ENCODE assay signal across 9 cellular contexts in the genomic region with DNA sequence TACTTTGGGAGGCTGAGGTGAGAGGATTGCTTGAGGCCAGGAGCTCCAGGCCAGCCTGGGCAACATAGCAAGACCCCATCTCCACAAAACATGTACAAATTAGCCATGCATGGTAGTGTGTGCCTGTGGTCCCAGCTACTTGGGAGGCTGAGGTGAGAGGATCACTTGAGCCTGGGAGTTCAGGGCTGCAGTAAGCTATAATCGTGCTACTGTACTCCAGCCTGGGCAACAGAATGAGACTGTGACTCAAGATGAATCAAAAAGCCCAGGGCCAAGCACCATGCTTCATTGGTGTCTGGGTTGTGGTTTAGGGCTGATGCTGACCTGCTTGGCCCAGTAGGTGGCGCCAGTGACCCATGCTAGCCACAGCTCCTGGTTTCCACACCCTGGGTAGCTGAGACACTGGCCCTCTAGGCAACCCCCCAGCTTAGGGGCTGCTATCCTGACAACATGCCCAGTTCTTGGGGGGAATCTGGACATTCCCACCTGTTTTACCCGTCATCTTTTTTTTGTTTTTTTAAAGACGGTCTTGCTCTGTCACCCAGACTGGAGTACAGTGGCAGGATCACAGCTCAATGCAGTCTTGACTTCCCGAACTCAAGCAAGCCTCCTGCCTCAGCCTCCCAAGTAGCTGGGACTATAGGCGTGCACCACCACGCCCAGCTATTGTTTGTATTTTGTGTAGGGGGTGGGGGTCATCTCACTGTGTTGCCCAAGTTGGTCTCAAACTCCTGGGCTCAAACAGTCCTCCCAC. TPM values are rescaled to one million over a fixed set of nuclear protein-coding genes. Genes with fewer than 3 reads are reported as not detected.
DNase-seq lines count a peak whose midpoint lies in the region; ATAC-seq and TF ChIP-seq lines count a peak whose summit lies in the region.
"Had no signal": no experiment of that assay in that cellular context is flagged by ENCODE, and none has a peak within 500 bp of the region (broad histone marks: within the 10 kb centered on the region; RNA-seq: fewer than 3 reads in every experiment).

No MANE protein-coding gene starts in this region.

- H3K36me3 Mint-ChIP-seq in activated naive CD8-positive, alpha-beta T cell treated with anti-CD3 and anti-CD28 coated beads, Interleukin-2, amount 10 ng/mL, durations not matched to agents 7 days and 5 days: peaks cover 7% of the 10 kb centered on the region

- H3K36me3 ChIP-seq in MG63 (peaks cover 38% of the 10 kb centered on the region), cardiac muscle cell (no peaks in the 10 kb centered on the region)

- H3K27ac Mint-ChIP-seq in activated naive CD8-positive, alpha-beta T cell treated with anti-CD3 and anti-CD28 coated beads, Interleukin-2, amount 10 ng/mL, durations not matched to agents 7 days and 5 days: no peak overlapping the region

- H3K27me3 Mint-ChIP-seq in activated naive CD8-positive, alpha-beta T cell treated with anti-CD3 and anti-CD28 coated beads, Interleukin-2, amount 10 ng/mL, durations not matched to agents 7 days and 5 days: no peaks in the 10 kb centered on the region

- peaks cover 10% of the 10 kb centered on the region for H3K4me1 Mint-ChIP-seq in activated naive CD8-positive, alpha-beta T cell treated with anti-CD3 and anti-CD28 coated beads, Interleukin-2, amount 10 ng/mL, durations not matched to agents 7 days and 5 days

- H3K4me1 ChIP-seq in cardiac muscle cell (ENCODE audit: low read depth): peaks cover 6% of the 10 kb centered on the region

- peak; percentile 87 for ATAC-seq in activated naive CD8-positive, alpha-beta T cell treated with anti-CD3 and anti-CD28 coated beads, Interleukin-2, amount 10 ng/mL, durations not matched to agents 7 days and 5 days (ENCODE audit: low read depth)
- ATAC-seq in GM19351 (IDR thresholded peaks at IDR 0.05; ENCODE audit: unreplicated experiment): no peak

- no peak overlapping the region for H3K4me3 Mint-ChIP-seq in activated naive CD8-positive, alpha-beta T cell treated with anti-CD3 and anti-CD28 coated beads, Interleukin-2, amount 10 ng/mL, durations not matched to agents 7 days and 5 days

- POLR2A ChIA-PET in activated naive CD8-positive, alpha-beta T cell treated with anti-CD3 and anti-CD28 coated beads, Interleukin-2, amount 10 ng/mL, durations not matched to agents 7 days and 5 days (lab: Charles Lee): interaction anchor here (1.2 to 3.4 kb wide), 3 partner anchors 58 to 79 kb away, joined by 4 to 9 read pairs (median 5); no protein-coding TSS in a partner anchor

- no peaks in the 10 kb centered on the region for H3K27me3 ChIP-seq in MG63
- H3K27me3 ChIP-seq in cardiac muscle cell: no peaks in the 10 kb centered on the region
- H3K27me3 ChIP-seq: BLaER1 treated with 17β-estradiol and CSF1 and Interleukin-3, amounts not matched to agents 10 nM and 100 nM had no signal

- H3K9me3 ChIP-seq in MG63 (no peaks in the 10 kb centered on the region), cardiac muscle cell (ENCODE audit: low read depth) (no peaks in the 10 kb centered on the region)
- H3K9me3 ChIP-seq: BLaER1 treated with 17β-estradiol and CSF1 and Interleukin-3, amounts not matched to agents 10 nM and 100 nM had no signal

- peak; percentile 96 for TF ChIP-seq CTCF in cardiac muscle cell (IDR thresholded peaks at IDR 0.05; ENCODE audit: low read depth, low read length)

- no peaks in the 10 kb centered on the region for H3K9me3 Mint-ChIP-seq in activated naive CD8-positive, alpha-beta T cell treated with anti-CD3 and anti-CD28 coated beads, Interleukin-2, amount 10 ng/mL, durations not matched to agents 7 days and 5 days

- peak; percentile 52 for DNase-seq in NCI-H1436 (lab: John Stamatoyannopoulos, UW)
- no peak for DNase-seq in NCI-H1436 treated with DMSO at 0.1 percent for 48 hours (lab: John Stamatoyannopoulos, UW)
- peak; percentile 88 for DNase-seq in MG63
- DNase-seq in SW 1271 (lab: John Stamatoyannopoulos, UW): peak; percentile 45 to 74
- DNase-seq in activated naive CD8-positive, alpha-beta T cell treated with anti-CD3 and anti-CD28 coated beads, Interleukin-2, amount 10 ng/mL, durations not matched to agents 7 days and 5 days: peak; percentile 85
- peak; percentile 77 to 83 for DNase-seq in cardiac muscle cell (ENCODE audit: low read depth in 1 of 2, low spot score in 1 of 2)
- DNase-seq in putamen (ENCODE audit: low spot score): peak; percentile 57

- H3K27ac ChIP-seq in cardiac muscle cell: no peak overlapping the region
- H3K27ac ChIP-seq: BLaER1 treated with 17β-estradiol and CSF1 and Interleukin-3, amounts not matched to agents 10 nM and 100 nM had no signal

- H3K4me3 ChIP-seq in MG63 (no peak overlapping the region), cardiac muscle cell (no peak overlapping the region)
- H3K4me3 ChIP-seq: BLaER1 treated with 17β-estradiol and CSF1 and Interleukin-3, amounts not matched to agents 10 nM and 100 nM had no signal

RNA-seq across cellular contexts. Expression of a gene that starts 5.5 kb away (rescaled TPM):
- 228 and 241 TPM in 2 replicates for total RNA-seq in MG63 (2014; rRNA removed; shearing (Covaris generic); ENCODE audit: low replicate concordance)
- 10 to 100 TPM; 54.2 to 56.4 TPM for total RNA-seq in activated naive CD8-positive, alpha-beta T cell treated with anti-CD3 and anti-CD28 coated beads, Interleukin-2, amount 10 ng/mL, durations not matched to agents 7 days and 5 days
- 80.5 and 103 TPM in 2 replicates for total RNA-seq in cardiac muscle cell
- 172 and 200 TPM in 2 replicates for polyA plus RNA-seq in cardiac muscle cell

RNA-seq across cellular contexts. Expression of a gene that starts 28.6 kb away (rescaled TPM):
- not detected in 2 replicates for total RNA-seq in MG63 (2014; rRNA removed; shearing (Covaris generic); ENCODE audit: low replicate concordance)
- not detected for total RNA-seq in activated naive CD8-positive, alpha-beta T cell treated with anti-CD3 and anti-CD28 coated beads, Interleukin-2, amount 10 ng/mL, durations not matched to agents 7 days and 5 days
- total RNA-seq in cardiac muscle cell: 23.4 and 26.7 TPM in 2 replicates
- polyA plus RNA-seq in cardiac muscle cell: 20.4 and 28.0 TPM in 2 replicates

Comparison
In these comparisons a context has a peak if more than half of its experiments do, and no peak if none do; other contexts are left out.
1. RNA of a gene that starts 28.6 kb away (total RNA-seq): 23.4 to 26.7 TPM in cardiac muscle cell; not detected in MG63 and not detected in activated naive CD8-positive, alpha-beta T cell treated with anti-CD3 and anti-CD28 coated beads, Interleukin-2, amount 10 ng/mL, durations not matched to agents 7 days and 5 days; every median in the first group is over 10 times any median in the second.